In genomic region chr6:31715022-31715683, GRCh38 we compare ENCODE assay signal across 1 cellular context.
TF ChIP-seq lines count a peak whose summit lies in the region.

LY6G6D (plus strand) TSS chr6:31715348; CDS start chr6:31715356, 8 bp downstream.

TF ChIP-seq in GM23338, 12 proteins besides CTCF, POLR2A, EP300 and RAD21 (continued from another document):
- TF ChIP-seq, protein P1, sequence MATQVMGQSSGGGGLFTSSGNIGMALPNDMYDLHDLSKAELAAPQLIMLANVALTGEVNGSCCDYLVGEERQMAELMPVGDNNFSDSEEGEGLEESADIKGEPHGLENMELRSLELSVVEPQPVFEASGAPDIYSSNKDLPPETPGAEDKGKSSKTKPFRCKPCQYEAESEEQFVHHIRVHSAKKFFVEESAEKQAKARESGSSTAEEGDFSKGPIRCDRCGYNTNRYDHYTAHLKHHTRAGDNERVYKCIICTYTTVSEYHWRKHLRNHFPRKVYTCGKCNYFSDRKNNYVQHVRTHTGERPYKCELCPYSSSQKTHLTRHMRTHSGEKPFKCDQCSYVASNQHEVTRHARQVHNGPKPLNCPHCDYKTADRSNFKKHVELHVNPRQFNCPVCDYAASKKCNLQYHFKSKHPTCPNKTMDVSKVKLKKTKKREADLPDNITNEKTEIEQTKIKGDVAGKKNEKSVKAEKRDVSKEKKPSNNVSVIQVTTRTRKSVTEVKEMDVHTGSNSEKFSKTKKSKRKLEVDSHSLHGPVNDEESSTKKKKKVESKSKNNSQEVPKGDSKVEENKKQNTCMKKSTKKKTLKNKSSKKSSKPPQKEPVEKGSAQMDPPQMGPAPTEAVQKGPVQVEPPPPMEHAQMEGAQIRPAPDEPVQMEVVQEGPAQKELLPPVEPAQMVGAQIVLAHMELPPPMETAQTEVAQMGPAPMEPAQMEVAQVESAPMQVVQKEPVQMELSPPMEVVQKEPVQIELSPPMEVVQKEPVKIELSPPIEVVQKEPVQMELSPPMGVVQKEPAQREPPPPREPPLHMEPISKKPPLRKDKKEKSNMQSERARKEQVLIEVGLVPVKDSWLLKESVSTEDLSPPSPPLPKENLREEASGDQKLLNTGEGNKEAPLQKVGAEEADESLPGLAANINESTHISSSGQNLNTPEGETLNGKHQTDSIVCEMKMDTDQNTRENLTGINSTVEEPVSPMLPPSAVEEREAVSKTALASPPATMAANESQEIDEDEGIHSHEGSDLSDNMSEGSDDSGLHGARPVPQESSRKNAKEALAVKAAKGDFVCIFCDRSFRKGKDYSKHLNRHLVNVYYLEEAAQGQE (IDR thresholded peaks at IDR 0.05; ENCODE audit: unreplicated experiment): no peak
- TF ChIP-seq ZNF114 (CRISPR knock-in tag; IDR thresholded peaks at IDR 0.05) (no peak), NANOG (IDR thresholded peaks at IDR 0.05; ENCODE audit: borderline replicate concordance) (no peak)
